Comparison of ENCODE assay signal across 22 cellular contexts in the genomic region with DNA sequence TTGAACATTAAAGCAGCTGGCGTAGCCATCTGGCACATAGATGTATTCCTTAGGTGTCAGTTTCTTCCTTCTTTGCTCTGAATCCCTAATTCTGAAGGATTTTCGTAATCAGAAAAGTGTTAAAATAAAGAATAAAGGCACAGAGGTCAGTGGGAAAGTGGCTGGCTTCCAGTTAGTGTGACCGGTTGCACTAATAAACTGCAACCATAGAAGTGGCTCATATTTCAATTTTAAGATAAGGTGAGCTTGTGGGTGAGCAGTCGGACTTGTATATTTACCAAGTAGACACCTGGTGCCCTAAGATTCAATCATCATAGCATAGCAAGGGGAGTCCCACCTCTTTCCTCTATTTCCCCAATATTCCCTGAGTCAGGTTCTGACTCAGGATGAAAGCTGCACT.
A peak's percentile ranks its signal among the peaks of the same experiment; 100 is the strongest.
DNase-seq lines count a peak whose midpoint lies in the region; ATAC-seq and TF ChIP-seq lines count a peak whose summit lies in the region.
"Had no signal": no experiment of that assay in that cellular context is flagged by ENCODE, and none has a peak within 500 bp of the region (broad histone marks: within the 10 kb centered on the region; RNA-seq: fewer than 3 reads in every experiment).

No MANE protein-coding gene starts in this region.

- peak overlapping the region; percentile 57 for H3K27ac ChIP-seq in hepatocyte
- H3K27ac ChIP-seq in transverse colon, result no peak overlapping the region
- H3K27ac ChIP-seq in GM23248, result no peak overlapping the region
- H3K27ac ChIP-seq: A549 had no signal

- H3K79me2 ChIP-seq in hepatocyte (no peaks in the 10 kb centered on the region), GM23248 (ENCODE audit: insufficient read depth) (no peaks in the 10 kb centered on the region)

- DNase-seq in NCI-H82 (lab: John Stamatoyannopoulos, UW) (peak; percentile 4), NCI-H82 treated with DMSO at 0.1 percent for 48 hours (lab: John Stamatoyannopoulos, UW; ENCODE audit: unreplicated experiment) (no peak), NCI-H524 treated with DMSO at 0.1 percent for 48 hours (lab: John Stamatoyannopoulos, UW) (peak; percentile 50), hepatocyte (ENCODE audit: low spot score) (no peak), transverse colon (peak; percentile 14), NCI-H2081 (lab: John Stamatoyannopoulos, UW) (no peak), GM23248 (no peak)
- DNase-seq: 8988T; ACHN; AML-193; C1 segment of cervical spinal cord; Calu3; CD4-positive, alpha-beta memory T cell; COR-L47; DMS79; EL; GDM1; H9 had no signal

- H4K20me1 ChIP-seq in hepatocyte (ENCODE audit: insufficient read depth, poor library complexity, severe bottlenecking) (no peaks in the 10 kb centered on the region), GM23248 (ENCODE audit: insufficient read depth) (no peaks in the 10 kb centered on the region)

- H3K9me2 ChIP-seq in hepatocyte (replicated peaks; ENCODE audit: insufficient read depth) (no peaks in the 10 kb centered on the region), GM23248 (ENCODE audit: insufficient read depth) (no peaks in the 10 kb centered on the region)

- no peaks in the 10 kb centered on the region for H3K36me3 ChIP-seq in hepatocyte (replicated peaks; ENCODE audit: insufficient read depth, low read depth)
- H3K36me3 ChIP-seq in transverse colon, result no peaks in the 10 kb centered on the region
- no peaks in the 10 kb centered on the region; the same call in 1 of the 2 replicates for H3K36me3 ChIP-seq in GM23248 (ENCODE audit: low read depth)

- no peaks in the 10 kb centered on the region for H3F3A ChIP-seq in GM23248 (ENCODE audit: insufficient read depth)

- no peak for TF ChIP-seq EP300 in transverse colon (IDR thresholded peaks at IDR 0.05; ENCODE audit: low read depth)

- H3K9ac ChIP-seq in GM23248, result no peak overlapping the region

- no peaks in the 10 kb centered on the region for H3K9me3 ChIP-seq in hepatocyte (ENCODE audit: low read depth)
- H3K9me3 ChIP-seq in transverse colon, result no peaks in the 10 kb centered on the region
- no peaks in the 10 kb centered on the region for H3K9me3 ChIP-seq in GM23248 (ENCODE audit: low read depth)

- in situ Hi-C loops in transverse colon (cut with MboI; ENCODE audit: low pct_ligation_motif_present in 1 of 4, low pct_unique_long_range_greater_than_20kb in 1 of 4, low sequenced_read_pairs in 3 of 4), result no loop called here
- in situ Hi-C loops in GM23248 (cut with MboI), result no loop called here

- intact Hi-C loops in transverse colon (cut with DNase I; ENCODE audit: low total_unique reads), result no loop called here

- H3K4me2 ChIP-seq in hepatocyte, result peak overlapping the region; percentile 43
- H3K4me2 ChIP-seq in GM23248 (ENCODE audit: unreplicated experiment), result no peak overlapping the region
- H3K4me2 ChIP-seq: A549 had no signal

- H3K4me3 ChIP-seq in hepatocyte (no peak overlapping the region), transverse colon (no peak overlapping the region), GM23248 (no peak overlapping the region)
- H3K4me3 ChIP-seq: A549, GM12878 had no signal

- no peak for ATAC-seq in GM18858 (IDR thresholded peaks at IDR 0.05; ENCODE audit: unreplicated experiment)
- ATAC-seq: A549, GM12878, HCT116 had no signal

- no peak for TF ChIP-seq POLR2A in transverse colon (IDR thresholded peaks at IDR 0.05)

- WGBS in hepatocyte (ENCODE audit: low lambda C conversion rate, missing lambda C conversion rate), result 57% methylated on average over 4 of the region's 4 CpGs
- 48 to 54% methylated on average over 4 of the region's 4 CpGs for WGBS in transverse colon (ENCODE audit: low coverage in 1 of 2), 2 donors
- 83 to 89% methylated on average over 4 of the region's 4 CpGs for WGBS in GM23248 (ENCODE audit: low coverage in 1 of 2, low lambda C conversion rate in 2 of 2, missing lambda C conversion rate in 2 of 2), 2 experiments

- no peaks in the 10 kb centered on the region for H3K4me1 ChIP-seq in hepatocyte (ENCODE audit: insufficient read depth)
- peaks cover 0 to 8% (median 1%) of the 10 kb centered on the region in 4 donors for H3K4me1 ChIP-seq in transverse colon
- H3K4me1 ChIP-seq in GM23248 (ENCODE audit: insufficient read depth), result no peaks in the 10 kb centered on the region
- H3K4me1 ChIP-seq: A549 had no signal

- TF ChIP-seq CTCF in hepatocyte (IDR thresholded peaks at IDR 0.05; ENCODE audit: poor library complexity) (no peak), transverse colon (IDR thresholded peaks at IDR 0.05) (no peak)

- H3K27me3 ChIP-seq in hepatocyte, result no peaks in the 10 kb centered on the region
- H3K27me3 ChIP-seq in transverse colon, result no peaks in the 10 kb centered on the region
- no peaks in the 10 kb centered on the region for H3K27me3 ChIP-seq in GM23248 (replicated peaks; ENCODE audit: insufficient read depth)

- H2AFZ ChIP-seq in hepatocyte (no peak overlapping the region), GM23248 (no peak overlapping the region)

Comparison
In these comparisons a context has a peak if more than half of its experiments do, and no peak if none do; other contexts are left out.
1. DNase-seq: peak in NCI-H82 (single experiment), NCI-H524 treated with DMSO at 0.1 percent for 48 hours (single experiment) and transverse colon (single experiment); none in NCI-H82 treated with DMSO at 0.1 percent for 48 hours (single experiment), hepatocyte (single experiment), NCI-H2081 (0 of 2) and GM23248 (single experiment).